18 cellular contexts compared by ENCODE assay signal in genomic region chr6:33929575-33930288, GRCh38.
DNase-seq lines count a peak whose midpoint lies in the region; ATAC-seq and TF ChIP-seq lines count a peak whose summit lies in the region.
"Had no signal": no experiment of that assay in that cellular context is flagged by ENCODE, and none has a peak within 500 bp of the region (broad histone marks: within the 10 kb centered on the region; RNA-seq: fewer than 3 reads in every experiment).

No MANE protein-coding gene starts in this region.

- DNase-seq in COLO668 (lab: John Stamatoyannopoulos, UW; ENCODE audit: unreplicated experiment) (peak; percentile 12), GM04504 (ENCODE audit: low read depth) (peak; percentile 16), NCI-H2171 treated with DMSO at 0.1 percent for 48 hours (lab: John Stamatoyannopoulos, UW) (peak; percentile 99), lung (ENCODE audit: low spot score) (peak; percentile 44), tibial nerve (ENCODE audit: low spot score in 2 of 2) (no peak)
- no peak for DNase-seq in activated T-helper 1 cell treated with anti-CD3 and anti-CD28 coated beads, Interleukin-12 subunit alpha, Interleukin-12 subunit beta, Interleukin-2, Interleukin-4 antibody, amounts not matched to agents 30 ng/mL and 10 ng/mL and 1 ng/mL, durations not matched to agents 14 hours and 24 hours and 36 hours (ENCODE audit: low spot score)
- DNase-seq: activated CD8-positive, alpha-beta memory T cell treated with anti-CD3 and anti-CD28 coated beads, Interleukin-2, amount 10 ng/mL, durations not matched to agents 7 days and 5 days; activated gamma-delta T cell; aorta; foreskin melanocyte; lower lobe of right lung; NCI-H526 treated with DMSO at 0.1 percent for 48 hours; Peyer's patch; sigmoid colon; stimulated activated CD4-positive, alpha-beta T cell treated with anti-CD3 and anti-CD28 coated beads, Interleukin-2, amount 100 ng/mL, for 48 hours; thyroid gland had no signal

- H3K27me3 Mint-ChIP-seq in activated T-helper 1 cell treated with anti-CD3 and anti-CD28 coated beads, Interleukin-12 subunit alpha, Interleukin-12 subunit beta, Interleukin-2, Interleukin-4 antibody, amounts not matched to agents 30 ng/mL and 10 ng/mL and 1 ng/mL, durations not matched to agents 14 hours and 24 hours and 36 hours (ENCODE audit: insufficient read depth): peaks cover 10% of the 10 kb centered on the region

- H3K27ac ChIP-seq in lung (ENCODE audit: low read depth in 1 of 2, low read length in 1 of 2): no peak overlapping the region
- no peak overlapping the region for H3K27ac ChIP-seq in tibial nerve
- H3K27ac ChIP-seq: lower lobe of right lung, Peyer's patch, sigmoid colon, thyroid gland had no signal

- no peak for TF ChIP-seq POLR2A in tibial nerve (IDR thresholded peaks at IDR 0.05)

- peaks cover 0 to 3% of the 10 kb centered on the region in 2 donors for H3K4me1 ChIP-seq in lung (ENCODE audit: control insufficient read depth in 2 of 2, insufficient read depth in 2 of 2, low read length in 2 of 2)
- H3K4me1 ChIP-seq in tibial nerve: no peaks in the 10 kb centered on the region
- H3K4me1 ChIP-seq: HAP-1, lower lobe of right lung, Peyer's patch, thyroid gland had no signal

- H3K4me1 Mint-ChIP-seq in activated T-helper 1 cell treated with anti-CD3 and anti-CD28 coated beads, Interleukin-12 subunit alpha, Interleukin-12 subunit beta, Interleukin-2, Interleukin-4 antibody, amounts not matched to agents 30 ng/mL and 10 ng/mL and 1 ng/mL, durations not matched to agents 14 hours and 24 hours and 36 hours (ENCODE audit: low read depth): no peaks in the 10 kb centered on the region

- ATAC-seq in lung (ENCODE audit: insufficient read depth, low FRiP score) (no peak), GM21737 (IDR thresholded peaks at IDR 0.05; ENCODE audit: unreplicated experiment) (no peak)
- ATAC-seq: activated CD8-positive, alpha-beta memory T cell treated with anti-CD3 and anti-CD28 coated beads, Interleukin-2, amount 10 ng/mL, durations not matched to agents 7 days and 5 days; lower lobe of right lung had no signal

- no peak overlapping the region for H3K27ac Mint-ChIP-seq in activated T-helper 1 cell treated with anti-CD3 and anti-CD28 coated beads, Interleukin-12 subunit alpha, Interleukin-12 subunit beta, Interleukin-2, Interleukin-4 antibody, amounts not matched to agents 30 ng/mL and 10 ng/mL and 1 ng/mL, durations not matched to agents 14 hours and 24 hours and 36 hours
- H3K27ac Mint-ChIP-seq: activated CD8-positive, alpha-beta memory T cell treated with anti-CD3 and anti-CD28 coated beads, Interleukin-2, amount 10 ng/mL, durations not matched to agents 7 days and 5 days had no signal

- no peak for TF ChIP-seq EP300 in tibial nerve (IDR thresholded peaks at IDR 0.05)

- H3K36me3 ChIP-seq in lung (ENCODE audit: control insufficient read depth in 2 of 2, insufficient read depth in 2 of 2, low read length in 2 of 2) (no peaks in the 10 kb centered on the region), tibial nerve (no peaks in the 10 kb centered on the region)
- H3K36me3 ChIP-seq: HAP-1, lower lobe of right lung, Peyer's patch, sigmoid colon, thyroid gland had no signal

- intact Hi-C loops in activated T-helper 1 cell treated with anti-CD3 and anti-CD28 coated beads, Interleukin-12 subunit alpha, Interleukin-12 subunit beta, Interleukin-2, Interleukin-4 antibody, amounts not matched to agents 30 ng/mL and 10 ng/mL and 1 ng/mL, durations not matched to agents 14 hours and 24 hours and 36 hours (cut with micrococcal nuclease): no loop called here

- WGBS in lung, 2 donors: 70 to 79% methylated on average over 9 of the region's 9 CpGs
- WGBS in tibial nerve, 2 donors: 61 to 64% methylated on average over 9 of the region's 9 CpGs

- TF ChIP-seq CTCF in lung (IDR thresholded peaks at IDR 0.05; ENCODE audit: control extremely low read depth, extremely low read depth) (no peak), tibial nerve (IDR thresholded peaks at IDR 0.05) (no peak)

- H3K36me3 Mint-ChIP-seq in activated T-helper 1 cell treated with anti-CD3 and anti-CD28 coated beads, Interleukin-12 subunit alpha, Interleukin-12 subunit beta, Interleukin-2, Interleukin-4 antibody, amounts not matched to agents 30 ng/mL and 10 ng/mL and 1 ng/mL, durations not matched to agents 14 hours and 24 hours and 36 hours (ENCODE audit: low read depth): no peaks in the 10 kb centered on the region
- H3K36me3 Mint-ChIP-seq: activated CD8-positive, alpha-beta memory T cell treated with anti-CD3 and anti-CD28 coated beads, Interleukin-2, amount 10 ng/mL, durations not matched to agents 7 days and 5 days had no signal

- H3K27me3 ChIP-seq in lung (ENCODE audit: control insufficient read depth, insufficient read depth) (no peaks in the 10 kb centered on the region), tibial nerve (peaks cover 0 to 8% of the 10 kb centered on the region in 2 donors)
- H3K27me3 ChIP-seq: Peyer's patch, sigmoid colon, thyroid gland had no signal

- H3K9me3 Mint-ChIP-seq in activated T-helper 1 cell treated with anti-CD3 and anti-CD28 coated beads, Interleukin-12 subunit alpha, Interleukin-12 subunit beta, Interleukin-2, Interleukin-4 antibody, amounts not matched to agents 30 ng/mL and 10 ng/mL and 1 ng/mL, durations not matched to agents 14 hours and 24 hours and 36 hours: no peaks in the 10 kb centered on the region

- H3K4me3 Mint-ChIP-seq in activated T-helper 1 cell treated with anti-CD3 and anti-CD28 coated beads, Interleukin-12 subunit alpha, Interleukin-12 subunit beta, Interleukin-2, Interleukin-4 antibody, amounts not matched to agents 30 ng/mL and 10 ng/mL and 1 ng/mL, durations not matched to agents 14 hours and 24 hours and 36 hours: no peak overlapping the region
- H3K4me3 Mint-ChIP-seq: activated CD8-positive, alpha-beta memory T cell treated with anti-CD3 and anti-CD28 coated beads, Interleukin-2, amount 10 ng/mL, durations not matched to agents 7 days and 5 days had no signal

- H3K4me3 ChIP-seq in lung (no peak overlapping the region), tibial nerve (no peak overlapping the region)
- H3K4me3 ChIP-seq: HAP-1, lower lobe of right lung, Peyer's patch, sigmoid colon, thyroid gland had no signal

- H3K9me3 ChIP-seq in lung (ENCODE audit: control insufficient read depth in 2 of 2, insufficient read depth in 1 of 2, low read length in 1 of 2) (peaks cover 0 to 2% of the 10 kb centered on the region in 2 donors), tibial nerve (peaks cover 0 to 3% (median 0%) of the 10 kb centered on the region in 4 donors)
- H3K9me3 ChIP-seq: HAP-1, lower lobe of right lung, Peyer's patch, sigmoid colon, thyroid gland had no signal

Comparison
In these comparisons a context has a peak if more than half of its experiments do, and no peak if none do; other contexts are left out.
1. DNase-seq: peak in COLO668 (single experiment), GM04504 (single experiment), NCI-H2171 treated with DMSO at 0.1 percent for 48 hours (single experiment) and lung (single experiment); none in tibial nerve (0 of 2) and activated T-helper 1 cell treated with anti-CD3 and anti-CD28 coated beads, Interleukin-12 subunit alpha, Interleukin-12 subunit beta, Interleukin-2, Interleukin-4 antibody, amounts not matched to agents 30 ng/mL and 10 ng/mL and 1 ng/mL, durations not matched to agents 14 hours and 24 hours and 36 hours (single experiment).